In genomic region chr1:1574721-1575537, GRCh38 we compare ENCODE assay signal across 8 cellular contexts. TPM values are rescaled to one million over a fixed set of nuclear protein-coding genes. Genes with fewer than 3 reads are reported as not detected.
DNase-seq lines count a peak whose midpoint lies in the region; ATAC-seq and TF ChIP-seq lines count a peak whose summit lies in the region.

Gene SSU72 (minus strand): TSS chr1:1574863. CDS start chr1:1574557, 306 bp downstream.

- H3K36me3 Mint-ChIP-seq in activated CD4-positive, alpha-beta memory T cell treated with anti-CD3 and anti-CD28 coated beads for 36 hours: peaks cover 11% of the 10 kb centered on the region

- H3K4me3 ChIP-seq in duodenal mucosa (ENCODE audit: low read depth in 1 of 2, low read length in 2 of 2) (peak within 1 kb of the TSS; percentile 98), lower lobe of right lung (peak within 1 kb of the TSS; percentile 89)

- POLR2A ChIA-PET in activated CD4-positive, alpha-beta memory T cell treated with anti-CD3 and anti-CD28 coated beads for 36 hours (lab: Charles Lee): interaction anchor here (0.9 kb wide), 1 partner anchor 22 kb away, joined by 3 read pairs; no protein-coding TSS in a partner anchor

- H3K27ac Mint-ChIP-seq in activated CD4-positive, alpha-beta memory T cell treated with anti-CD3 and anti-CD28 coated beads for 36 hours: peak within 1 kb of the TSS; percentile 96

- CTCF ChIA-PET in activated CD4-positive, alpha-beta memory T cell treated with anti-CD3 and anti-CD28 coated beads for 36 hours (lab: Charles Lee): no interaction called here

- H3K27ac ChIP-seq in duodenal mucosa (ENCODE audit: low read depth, low read length) (peak within 1 kb of the TSS; percentile 99), lower lobe of right lung (peak within 1 kb of the TSS; percentile 100)

- peaks cover 0 to 13% of the 10 kb centered on the region in 2 donors for H3K36me3 ChIP-seq in duodenal mucosa (ENCODE audit: control insufficient read depth in 1 of 2, insufficient read depth in 2 of 2, low read length in 2 of 2)
- H3K36me3 ChIP-seq in lower lobe of right lung: peaks cover 9% of the 10 kb centered on the region

- no peaks in the 10 kb centered on the region for H3K9me3 ChIP-seq in duodenal mucosa (ENCODE audit: control insufficient read depth in 1 of 2, low read length in 2 of 2)
- H3K9me3 ChIP-seq in lower lobe of right lung: no peaks in the 10 kb centered on the region

- H3K9me3 Mint-ChIP-seq in activated CD4-positive, alpha-beta memory T cell treated with anti-CD3 and anti-CD28 coated beads for 36 hours: no peaks in the 10 kb centered on the region

- DNase-seq in C1 segment of cervical spinal cord (lab: John Stamatoyannopoulos, UW) (peak; percentile 29 to 90 (median 78)), NCI-H774 (lab: John Stamatoyannopoulos, UW) (peak; percentile 71), lower lobe of right lung (peak; percentile 97)
- DNase-seq in activated CD4-positive, alpha-beta memory T cell treated with anti-CD3 and anti-CD28 coated beads for 36 hours: peak; percentile 94
- peak; percentile 78 to 87 (median 79) for DNase-seq in stimulated activated CD4-positive, alpha-beta T cell treated with anti-CD3 and anti-CD28 coated beads, TNF-alpha, amount 100 ng/mL, for 1 hour (ENCODE audit: low read depth in 3 of 3, low spot score in 1 of 3)

- intact Hi-C loops in activated CD4-positive, alpha-beta memory T cell treated with anti-CD3 and anti-CD28 coated beads for 36 hours (cut with micrococcal nuclease): loop anchor here (1.0 to 5.0 kb wide), 3 partner anchors 40 to 147 kb away; partner anchors contain the start of genes ATAD3A, CDK11A and MIB2
- intact Hi-C loops in lower lobe of right lung (cut with DNase I): no loop called here

- ATAC-seq in GM19351 (IDR thresholded peaks at IDR 0.05; ENCODE audit: unreplicated experiment) (peak; percentile 86), HG03520 (IDR thresholded peaks at IDR 0.05; ENCODE audit: unreplicated experiment) (peak; percentile 70), lower lobe of right lung (peak; percentile 95 to 96)

- H3K9ac ChIP-seq in duodenal mucosa (ENCODE audit: low read depth in 1 of 2, low read length in 2 of 2): peak within 1 kb of the TSS; percentile 98 to 100

- H3K4me3 Mint-ChIP-seq in activated CD4-positive, alpha-beta memory T cell treated with anti-CD3 and anti-CD28 coated beads for 36 hours: peak within 1 kb of the TSS; percentile 94

- peaks cover 16 to 47% of the 10 kb centered on the region in 2 donors for H3K4me1 ChIP-seq in duodenal mucosa (ENCODE audit: control insufficient read depth in 1 of 2, insufficient read depth in 2 of 2, low read length in 2 of 2)
- peaks cover 34% of the 10 kb centered on the region for H3K4me1 ChIP-seq in lower lobe of right lung

- no peak for TF ChIP-seq CTCF in lower lobe of right lung (IDR thresholded peaks at IDR 0.05)

- no peaks in the 10 kb centered on the region for H3K27me3 ChIP-seq in duodenal mucosa (ENCODE audit: control insufficient read depth in 1 of 2, insufficient read depth in 2 of 2, low read length in 2 of 2)
- H3K27me3 ChIP-seq in lower lobe of right lung (ENCODE audit: low read depth): no peaks in the 10 kb centered on the region

- no peaks in the 10 kb centered on the region for H3K27me3 Mint-ChIP-seq in activated CD4-positive, alpha-beta memory T cell treated with anti-CD3 and anti-CD28 coated beads for 36 hours

- peaks cover 27% of the 10 kb centered on the region for H3K4me1 Mint-ChIP-seq in activated CD4-positive, alpha-beta memory T cell treated with anti-CD3 and anti-CD28 coated beads for 36 hours (ENCODE audit: low read depth)

RNA-seq across cellular contexts. Expression of gene SSU72, which starts in this region (rescaled TPM):
- total RNA-seq in activated CD4-positive, alpha-beta memory T cell treated with anti-CD3 and anti-CD28 coated beads for 36 hours: 100 to 1,000 TPM; 106 to 107 TPM
- 123 TPM for total RNA-seq in lower lobe of right lung

Comparison
In these comparisons a context has a peak if more than half of its experiments do, and no peak if none do; other contexts are left out.
1. Peak in every context shown above with its lines: DNase-seq, ATAC-seq, H3K4me3 ChIP-seq and H3K27ac ChIP-seq.